Comparison of ENCODE assay signal across 13 cellular contexts in genomic region chr9:96391021-96391765, GRCh38. TPM values are rescaled to one million over a fixed set of nuclear protein-coding genes. Genes with fewer than 3 reads are reported as not detected.
A peak's percentile ranks its signal among the peaks of the same experiment; 100 is the strongest.
DNase-seq lines count a peak whose midpoint lies in the region; ATAC-seq, FAIRE-seq and TF ChIP-seq lines count a peak whose summit lies in the region.
"Had no signal": no experiment of that assay in that cellular context is flagged by ENCODE, and none has a peak within 500 bp of the region (broad histone marks: within the 10 kb centered on the region; RNA-seq: fewer than 3 reads in every experiment).

No MANE protein-coding gene starts in this region.

- H4K20me1 ChIP-seq in DND-41 (ENCODE audit: insufficient read depth, low read length) = peaks cover 53% of the 10 kb centered on the region

- no peak overlapping the region for H3K4me2 ChIP-seq in DND-41 (ENCODE audit: insufficient read depth, low read length)

- H3K4me1 ChIP-seq in DND-41 (ENCODE audit: insufficient read depth, low read length) (no peaks in the 10 kb centered on the region), Panc1 (ENCODE audit: control insufficient read depth, insufficient read depth, low read length) (no peaks in the 10 kb centered on the region), pancreas (peaks cover 5 to 14% (median 6%) of the 10 kb centered on the region in 3 donors)

- H3K27me3 ChIP-seq in DND-41 (ENCODE audit: insufficient read depth, low read length, poor library complexity) (no peaks in the 10 kb centered on the region), Panc1 (ENCODE audit: control insufficient read depth, insufficient read depth, low read length) (no peaks in the 10 kb centered on the region), pancreas (no peaks in the 10 kb centered on the region)
- H3K27me3 ChIP-seq: SJSA1 had no signal

- peaks cover 15% of the 10 kb centered on the region for H3K27me3 Mint-ChIP-seq in glutamatergic neuron (ENCODE audit: unreplicated experiment)
- H3K27me3 Mint-ChIP-seq: brain had no signal

- H3K9me3 ChIP-seq in DND-41 (ENCODE audit: insufficient read depth, low read length, severe bottlenecking) = no peaks in the 10 kb centered on the region
- no peaks in the 10 kb centered on the region for H3K9me3 ChIP-seq in Panc1 (ENCODE audit: control insufficient read depth, insufficient read depth, low read depth, low read length)
- no peaks in the 10 kb centered on the region for H3K9me3 ChIP-seq in pancreas
- H3K9me3 ChIP-seq: SJSA1 had no signal

- no peaks in the 10 kb centered on the region for H3K36me3 Mint-ChIP-seq in glutamatergic neuron (ENCODE audit: unreplicated experiment)

- POLR2A ChIA-PET in Panc1 (lab: Charles Lee) = no interaction called here

- H3K27ac Mint-ChIP-seq in glutamatergic neuron (ENCODE audit: unreplicated experiment) = peak overlapping the region; percentile 28
- H3K27ac Mint-ChIP-seq: brain had no signal

- intact Hi-C loops in Panc1 (cut with micrococcal nuclease; ENCODE audit: unreplicated experiment) (no loop called here), pancreas (cut with DNase I) (no loop called here)

- TF ChIP-seq CTCF in DND-41 (IDR thresholded peaks at IDR 0.05; ENCODE audit: borderline replicate concordance, extremely low read depth, low read length, poor library complexity, severe bottlenecking) (no peak), Panc1 (IDR thresholded peaks at IDR 0.05) (no peak), glutamatergic neuron (IDR thresholded peaks at IDR 0.05; ENCODE audit: partially characterized antibody, unreplicated experiment) (no peak), pancreas (IDR thresholded peaks at IDR 0.05) (no peak)

- H3K9ac ChIP-seq in DND-41 (ENCODE audit: low read depth, low read length) = no peak overlapping the region

- peaks cover 12% of the 10 kb centered on the region for H3K9me3 Mint-ChIP-seq in glutamatergic neuron (ENCODE audit: unreplicated experiment)
- H3K9me3 Mint-ChIP-seq: brain had no signal

- no peak for DNase-seq in DND-41
- no peak for DNase-seq in Panc1 (ENCODE audit: low read depth, low spot score)
- no peak for DNase-seq in glutamatergic neuron
- DNase-seq in pancreas = peak; percentile 48 to 69 (median 58)
- DNase-seq in retina = no peak
- DNase-seq in activated gamma-delta T cell (lab: John Stamatoyannopoulos, UW) = no peak
- DNase-seq: activated CD4-positive, alpha-beta T cell treated with anti-CD3 and anti-CD28 coated beads, Interleukin-2, amount 50 U/mL, for 48 hours; EL; mammary epithelial cell; NCI-H446 had no signal

- H3K27ac ChIP-seq in DND-41 (ENCODE audit: low read length) = no peak overlapping the region
- no peak overlapping the region for H3K27ac ChIP-seq in Panc1 (ENCODE audit: low read length)
- peak overlapping the region; percentile 13 to 79 (median 70) for H3K27ac ChIP-seq in pancreas
- H3K27ac ChIP-seq: SJSA1 had no signal

- FAIRE-seq in pancreas (lab: Jason Lieb, UNC) = no peak

- CTCF ChIA-PET in Panc1 (lab: Charles Lee) = interaction anchor here (0.6 to 0.9 kb wide), 2 partner anchors 52 to 74 kb away, joined by 7 read pairs; no protein-coding TSS in a partner anchor

- H3K4me3 Mint-ChIP-seq in glutamatergic neuron (ENCODE audit: unreplicated experiment) = peak overlapping the region; percentile 56
- H3K4me3 Mint-ChIP-seq: brain had no signal

- H2AFZ ChIP-seq in DND-41 (ENCODE audit: low read depth, low read length) = no peak overlapping the region

- 8 to 20% methylated on average over 5 of the region's 5 CpGs for WGBS in pancreas, 2 donors

- no TSS peak for BruUV-seq in Panc1 (replicated peaks; lab: Mats Ljungman, UMichigan)

- in situ Hi-C loops in Panc1 (cut with HindIII; ENCODE audit: low pct_unique_long_range_greater_than_20kb, low sequenced_read_pairs) = no loop called here

- peaks cover 4% of the 10 kb centered on the region for H3K4me1 Mint-ChIP-seq in glutamatergic neuron (ENCODE audit: low read depth, unreplicated experiment)

- peaks cover 96% of the 10 kb centered on the region for H3K36me3 ChIP-seq in DND-41 (ENCODE audit: insufficient read depth, low read length)
- peaks cover 6% of the 10 kb centered on the region; the same call in 1 of the 2 replicates for H3K36me3 ChIP-seq in Panc1 (ENCODE audit: control insufficient read depth, insufficient read depth, low read length)
- no peaks in the 10 kb centered on the region for H3K36me3 ChIP-seq in pancreas

- no peak overlapping the region for H3K4me3 ChIP-seq in DND-41 (ENCODE audit: low read depth in 1 of 2, low read length in 2 of 2)
- H3K4me3 ChIP-seq in Panc1 (ENCODE audit: low read depth in 2 of 2, low read length in 2 of 2) = no peak overlapping the region
- no peak overlapping the region for H3K4me3 ChIP-seq in pancreas
- H3K4me3 ChIP-seq: SJSA1 had no signal

- H3K79me2 ChIP-seq in DND-41 (ENCODE audit: insufficient read depth, low read length) = peaks cover 23% of the 10 kb centered on the region

- ATAC-seq in DND-41 (ENCODE audit: insufficient read depth, low read depth) (peak; percentile 37; the same call in 2 of the 3 replicates), Panc1 (peak; percentile 70; the same call in 1 of the 2 replicates), pancreas (peak; percentile 95 to 99 (median 98)), HG02852 (IDR thresholded peaks at IDR 0.05; ENCODE audit: unreplicated experiment) (no peak)

RNA-seq across cellular contexts. Expression of gene SLC35D2, which starts 7.7 kb away (rescaled TPM):
- total RNA-seq in Panc1 (2021; ENCODE audit: unreplicated experiment) = 23.7 TPM
- polyA plus RNA-seq in Panc1 (2012; ENCODE audit: insufficient read length) = 18.0 TPM
- 44.7 TPM for total RNA-seq in glutamatergic neuron (ENCODE audit: unreplicated experiment)
- 10 to 100 TPM; 19.7 to 27.5 (median 22.8) TPM for total RNA-seq in pancreas
- 10 to 100 TPM; 13.9 to 21.3 TPM for polyA plus RNA-seq in pancreas

RNA-seq across cellular contexts. Expression of gene ZNF367, which starts 27.0 kb away (rescaled TPM):
- 12.4 TPM for total RNA-seq in Panc1 (2021; ENCODE audit: unreplicated experiment)
- polyA plus RNA-seq in Panc1 (2012; ENCODE audit: insufficient read length) = 3.1 TPM
- 39.5 TPM for total RNA-seq in glutamatergic neuron (ENCODE audit: unreplicated experiment)
- total RNA-seq in pancreas = 1 to 10 TPM in 2 of 6 donors, under 1 TPM in 4; 0.37 to 1.2 (median 0.86) TPM
- under 1 TPM; 0.23 to 0.45 TPM for polyA plus RNA-seq in pancreas

RNA-seq across cellular contexts. Expression of gene HABP4, which starts 58.8 kb away (rescaled TPM):
- total RNA-seq in Panc1 (2021; ENCODE audit: unreplicated experiment) = 32.3 TPM
- polyA plus RNA-seq in Panc1 (2012; ENCODE audit: insufficient read length) = 32.4 TPM
- 21.4 TPM for total RNA-seq in glutamatergic neuron (ENCODE audit: unreplicated experiment)
- 1 to 10 TPM; 2.8 to 5.1 (median 3.2) TPM for total RNA-seq in pancreas
- polyA plus RNA-seq in pancreas = 10 to 100 TPM in 1 of 2 donors, 1 to 10 TPM in 1; 7.1 to 13.0 TPM

Comparison
In these comparisons a context has a peak if more than half of its experiments do, and no peak if none do; other contexts are left out.
1. DNase-seq: peak in pancreas (6 of 6); none in DND-41 (single experiment), Panc1 (single experiment), glutamatergic neuron (single experiment), retina (single experiment) and activated gamma-delta T cell (single experiment).
2. H3K27ac ChIP-seq: peak in pancreas (4 of 4); none in DND-41 (single experiment) and Panc1 (single experiment).